In genomic region chr21:19704832-19705231, GRCh38 we compare ENCODE assay signal across 27 cellular contexts.
"Had no signal": no experiment of that assay in that cellular context is flagged by ENCODE, and none has a peak within 500 bp of the region (broad histone marks: within the 10 kb centered on the region; RNA-seq: fewer than 3 reads in every experiment).

No MANE protein-coding gene starts in this region.

- H3K4me1 ChIP-seq: stomach, suprapubic skin, testis, thyroid gland, tibial artery, tibial nerve, transverse colon, upper lobe of left lung, upper lobe of right lung, uterus, vagina had no signal

- ATAC-seq: stimulated activated effector memory CD8-positive, alpha-beta T cell treated with anti-CD3 and anti-CD28 coated beads, Interleukin-12 subunit alpha, Interleukin-12 subunit beta, amount 100 ng/mL, for 72 hours; stimulated activated memory B cell treated with anti-CD40 and anti-IgM and Interleukin-4, amounts not matched to agents 10 μg/mL and 1 μg/mL and 100 μg/mL, for 72 hours; stimulated activated naive B cell treated with anti-CD40 and anti-IgM and Interleukin-4, amounts not matched to agents 10 μg/mL and 1 μg/mL and 100 μg/mL, for 72 hours; stimulated activated naive CD8-positive, alpha-beta T cell treated with anti-CD3 and anti-CD28 coated beads, Interleukin-15, amount 100 ng/mL, for 72 hours; stimulated activated naive CD8-positive, alpha-beta T cell treated with anti-CD3 and anti-CD28 coated beads, Interleukin-15, Interleukin-2, amounts not matched to agents 100 U/mL and 50 U/mL, for 24 hours; upper lobe of right lung had no signal

- DNase-seq: stimulated activated CD4-positive, alpha-beta T cell treated with anti-CD3 and anti-CD28 coated beads, Interleukin-2, amount 100 ng/mL, for 48 hours; stimulated activated CD4-positive, alpha-beta T cell treated with anti-CD3 and anti-CD28 coated beads, Interleukin-4, amount 100 ng/mL, for 1 hour; stimulated activated CD4-positive, alpha-beta T cell treated with anti-CD3 and anti-CD28 coated beads, Interleukin-4, amount 100 ng/mL, for 24 hours; stimulated activated CD4-positive, alpha-beta T cell treated with anti-CD3 and anti-CD28 coated beads, Interleukin-4, amount 100 ng/mL, for 4 hours; stimulated activated CD8-positive, alpha-beta memory T cell treated with anti-CD3 and anti-CD28 coated beads, Interleukin-4, amount 100 ng/mL, for 48 hours; stimulated activated naive B cell treated with anti-CD40 and anti-IgM and Interleukin-4, amounts not matched to agents 10 μg/mL and 1 μg/mL and 100 μg/mL, for 72 hours; stimulated activated naive CD4-positive, alpha-beta T cell; stimulated activated naive CD4-positive, alpha-beta T cell treated with Interleukin-2 at 50 U/mL for 16 hours; stimulated activated naive CD8-positive, alpha-beta T cell treated with anti-CD3 and anti-CD28 coated beads, Interleukin-15, amount 100 ng/mL, for 72 hours; stimulated activated naive CD8-positive, alpha-beta T cell treated with anti-CD3 and anti-CD28 coated beads, Interleukin-15, Interleukin-2, amounts not matched to agents 100 U/mL and 50 U/mL, for 24 hours; stomach; substantia nigra; testis; thyroid gland; tibial artery; transverse colon; trophoblast cell; upper lobe of left lung; upper lobe of right lung; uterus had no signal

- H3K36me3 ChIP-seq: stomach, suprapubic skin, thoracic aorta, thyroid gland, tibial artery, tibial nerve, transverse colon, upper lobe of left lung, upper lobe of right lung, uterus, vagina had no signal

- H3K9me3 ChIP-seq: suprapubic skin, testis, thoracic aorta, thyroid gland, tibial artery, tibial nerve, upper lobe of left lung, upper lobe of right lung, uterus, vagina had no signal

- H3K4me3 ChIP-seq: stomach, suprapubic skin, testis, thoracic aorta, thyroid gland, tibial artery, tibial nerve, transverse colon, upper lobe of left lung, upper lobe of right lung, uterus, vagina had no signal

- H3K27me3 ChIP-seq: stomach, suprapubic skin, testis, thyroid gland, tibial artery, tibial nerve, transverse colon, upper lobe of left lung, upper lobe of right lung, uterus, vagina had no signal

- H3K27ac ChIP-seq: stomach, suprapubic skin, testis, thoracic aorta, thyroid gland, tibial artery, tibial nerve, transverse colon, upper lobe of left lung, upper lobe of right lung, uterus, vagina had no signal

- FAIRE-seq: urothelium cell line had no signal
